In genomic region chr2:62077239-62077638, GRCh38 we compare ENCODE assay signal across 19 cellular contexts.
"Had no signal": no experiment of that assay in that cellular context is flagged by ENCODE, and none has a peak within 500 bp of the region (broad histone marks: within the 10 kb centered on the region; RNA-seq: fewer than 3 reads in every experiment).

No MANE protein-coding gene starts in this region.

- H3K27me3 ChIP-seq: ovary, right lobe of liver had no signal

- FAIRE-seq: endometrium, small intestine had no signal

- H3K4me3 ChIP-seq: left ventricle myocardium inferior, ovary, prostate gland, right lobe of liver had no signal

- ATAC-seq: naive thymus-derived CD8-positive, alpha-beta T cell; right lobe of liver; WTC11 had no signal

- H3K4me1 ChIP-seq: prostate gland, right lobe of liver had no signal

- H3K36me3 ChIP-seq: ovary, prostate gland, right lobe of liver had no signal

- DNase-seq: activated naive CD4-positive, alpha-beta T cell treated with Interleukin-2 at 50 U/mL for 16 hours; activated naive CD8-positive, alpha-beta T cell treated with anti-CD3 and anti-CD28 coated beads, Interleukin-2, amount 10 ng/mL, durations not matched to agents 7 days and 5 days; activated T-cell treated with anti-CD3 and anti-CD28 coated beads, Interleukin-2, amount 50 U/mL, for 48 hours; amygdala; foreskin fibroblast; hippocampal formation; left ventricle myocardium inferior; mammary epithelial cell; naive thymus-derived CD8-positive, alpha-beta T cell; ovary; right lobe of liver; small intestine; stimulated activated CD8-positive, alpha-beta memory T cell treated with anti-CD3 and anti-CD28 coated beads, Interleukin-4, amount 100 ng/mL, for 48 hours; stimulated activated naive B cell treated with anti-CD40 and anti-IgM and Interleukin-4, amounts not matched to agents 10 μg/mL and 1 μg/mL and 100 μg/mL, for 72 hours; T-helper 9 cell; trophoblast cell had no signal

- H3K27ac ChIP-seq: left ventricle myocardium inferior, ovary, prostate gland, right lobe of liver had no signal

- H3K9me3 ChIP-seq: prostate gland had no signal
